ENCODE assay signal across 36 cellular contexts in genomic region chr9:133614678-133615077, GRCh38. TPM values are rescaled to one million over a fixed set of nuclear protein-coding genes. Genes with fewer than 3 reads are reported as not detected.
"Had no signal": no experiment of that assay in that cellular context is flagged by ENCODE, and none has a peak within 500 bp of the region (broad histone marks: within the 10 kb centered on the region; RNA-seq: fewer than 3 reads in every experiment).

No MANE protein-coding gene starts in this region.

- ATAC-seq: activated CD4-positive, CD25-positive, alpha-beta regulatory T cell treated with anti-CD3 and anti-CD28 coated beads, Interleukin-2, amount 50 U/mL, for 24 hours; activated CD8-positive, alpha-beta T cell treated with anti-CD3 and anti-CD28 coated beads for 36 hours; activated naive CD4-positive, alpha-beta T cell treated with anti-CD3 and anti-CD28 coated beads, Interleukin-2, amount 50 U/mL, for 72 hours; activated T-cell treated with anti-CD3 and anti-CD28 coated beads, Interleukin-2, amount 50 U/mL, for 4 hours; activated T-helper 17 cell treated with anti-CD3 and anti-CD28 coated beads, Interleukin-2, amount 50 U/mL, for 72 hours; gastroesophageal sphincter; T-helper 17 cell had no signal

- H3K27me3 ChIP-seq: ascending aorta had no signal

- DNase-seq: activated B cell treated with CpG ODN at 0.5 μM for 24 hours; activated CD4-positive, alpha-beta T cell treated with anti-CD3 and anti-CD28 coated beads for 48 hours; activated CD4-positive, alpha-beta T cell treated with anti-CD3 and anti-CD28 coated beads, Interleukin-2, amount 50 U/mL, for 1 hour; activated CD4-positive, alpha-beta T cell treated with anti-CD3 and anti-CD28 coated beads, Interleukin-2, amount 50 U/mL, for 48 hours; activated CD8-positive, alpha-beta memory T cell treated with anti-CD3 and anti-CD28 coated beads for 24 hours; activated CD8-positive, alpha-beta T cell treated with anti-CD3 and anti-CD28 coated beads for 36 hours; activated effector memory CD4-positive, alpha-beta T cell treated with Interleukin-2 at 50 U/mL for 16 hours; activated gamma-delta T cell treated with Interleukin-2 at 50 U/mL for 16 hours; activated naive CD4-positive, alpha-beta T cell treated with anti-CD3 and anti-CD28 coated beads for 36 hours; activated naive CD8-positive, alpha-beta T cell treated with anti-CD3 and anti-CD28 coated beads, Interleukin-2, amount 10 ng/mL, durations not matched to agents 7 days and 5 days; activated T-cell treated with anti-CD3 and anti-CD28 coated beads, Interleukin-2, amount 50 U/mL, for 4 hours; central memory CD4-positive, alpha-beta T cell; cerebellar nuclear complex; colonic mucosa; effector CD8-positive, alpha-beta T cell; esophagus squamous epithelium; foreskin melanocyte; head of caudate nucleus; T-helper 1 cell; T-helper 17 cell; T1000 had no signal

- H3K4me3 ChIP-seq: ascending aorta, breast epithelium, cardiac muscle cell, colonic mucosa, esophagus squamous epithelium, gastroesophageal sphincter had no signal

- H3K27ac ChIP-seq: ascending aorta, breast epithelium, cardiac muscle cell, colonic mucosa, epithelial cell of prostate, esophagus squamous epithelium, gastroesophageal sphincter, WERI-Rb-1 had no signal

- H3K9me3 ChIP-seq: ascending aorta, breast epithelium, colonic mucosa, esophagus squamous epithelium, gastroesophageal sphincter had no signal

- H3K4me1 ChIP-seq: ascending aorta, breast epithelium, colonic mucosa, esophagus squamous epithelium, gastroesophageal sphincter had no signal

- H3K36me3 ChIP-seq: ascending aorta, breast epithelium, cardiac muscle cell, colonic mucosa, esophagus squamous epithelium, gastroesophageal sphincter, WERI-Rb-1 had no signal

RNA-seq across cellular contexts. Expression of gene FAM163B, which starts 5.5 kb away (rescaled TPM):
- total RNA-seq: activated B cell treated with CpG ODN at 0.5 μM for 24 hours; activated CD8-positive, alpha-beta T cell treated with anti-CD3 and anti-CD28 coated beads for 36 hours; activated naive CD4-positive, alpha-beta T cell treated with anti-CD3 and anti-CD28 coated beads for 36 hours; activated naive CD4-positive, alpha-beta T cell treated with anti-CD3 and anti-CD28 coated beads, Interleukin-2, amount 50 U/mL, for 72 hours; activated naive CD8-positive, alpha-beta T cell treated with anti-CD3 and anti-CD28 coated beads, Interleukin-2, amount 10 ng/mL, durations not matched to agents 7 days and 5 days; activated T-cell treated with anti-CD3 and anti-CD28 coated beads, Interleukin-2, amount 50 U/mL, for 4 hours; activated T-helper 17 cell treated with anti-CD3 and anti-CD28 coated beads, Interleukin-2, amount 50 U/mL, for 72 hours; ascending aorta; breast epithelium; dermis microvascular lymphatic vessel endothelial cell; endothelial cell of umbilical vein; esophagus squamous epithelium; fibroblast of lung; fibroblast of villous mesenchyme; gastroesophageal sphincter; glomerular endothelial cell; T-helper 17 cell had no signal
- polyA plus RNA-seq: cardiac muscle cell, endothelial cell of umbilical vein, esophagus, fibroblast of lung had no signal

RNA-seq across cellular contexts. Expression of gene DBH, which starts 21.5 kb away (rescaled TPM):
- total RNA-seq: activated B cell treated with CpG ODN at 0.5 μM for 24 hours; activated CD8-positive, alpha-beta T cell treated with anti-CD3 and anti-CD28 coated beads for 36 hours; activated naive CD4-positive, alpha-beta T cell treated with anti-CD3 and anti-CD28 coated beads for 36 hours; activated naive CD4-positive, alpha-beta T cell treated with anti-CD3 and anti-CD28 coated beads, Interleukin-2, amount 50 U/mL, for 72 hours; activated naive CD8-positive, alpha-beta T cell treated with anti-CD3 and anti-CD28 coated beads, Interleukin-2, amount 10 ng/mL, durations not matched to agents 7 days and 5 days; activated T-cell treated with anti-CD3 and anti-CD28 coated beads, Interleukin-2, amount 50 U/mL, for 4 hours; activated T-helper 17 cell treated with anti-CD3 and anti-CD28 coated beads, Interleukin-2, amount 50 U/mL, for 72 hours; ascending aorta; breast epithelium; cardiac muscle cell; colonic mucosa; dermis microvascular lymphatic vessel endothelial cell; endothelial cell of umbilical vein; esophagus squamous epithelium; fibroblast of lung; fibroblast of villous mesenchyme; gastroesophageal sphincter; glomerular endothelial cell had no signal
- polyA plus RNA-seq: endothelial cell of umbilical vein, fibroblast of lung had no signal
